In genomic region chr2:233811732-233812131, GRCh38 we compare ENCODE assay signal across 16 cellular contexts. TPM values are rescaled to one million over a fixed set of nuclear protein-coding genes. Genes with fewer than 3 reads are reported as not detected.
"Had no signal": no experiment of that assay in that cellular context is flagged by ENCODE, and none has a peak within 500 bp of the region (broad histone marks: within the 10 kb centered on the region; RNA-seq: fewer than 3 reads in every experiment).

No MANE protein-coding gene starts in this region.

- H3K36me3 Mint-ChIP-seq: activated naive CD4-positive, alpha-beta T cell treated with anti-CD3 and anti-CD28 coated beads, Interleukin-2, amount 50 U/mL, for 24 hours; stimulated activated effector memory CD8-positive, alpha-beta T cell treated with anti-CD3 and anti-CD28 coated beads, Interleukin-12 subunit alpha, Interleukin-12 subunit beta, amount 100 ng/mL, for 72 hours had no signal

- ATAC-seq: activated CD8-positive, alpha-beta T cell treated with anti-CD3 and anti-CD28 coated beads for 36 hours; activated T-helper 17 cell treated with anti-CD3 and anti-CD28 coated beads, Interleukin-2, amount 50 U/mL, for 72 hours; left ventricle myocardium superior; right lobe of liver; stimulated activated effector memory CD8-positive, alpha-beta T cell treated with anti-CD3 and anti-CD28 coated beads, Interleukin-12 subunit alpha, Interleukin-12 subunit beta, amount 100 ng/mL, for 72 hours had no signal

- H3K36me3 ChIP-seq: adrenal gland, esophagus muscularis mucosa, right lobe of liver, SJCRH30, thyroid gland, vagina had no signal

- H3K27me3 ChIP-seq: adrenal gland, right lobe of liver, SJCRH30, thyroid gland, vagina had no signal

- H3K9me3 Mint-ChIP-seq: activated CD8-positive, alpha-beta T cell treated with anti-CD3 and anti-CD28 coated beads for 36 hours; activated naive CD4-positive, alpha-beta T cell treated with anti-CD3 and anti-CD28 coated beads, Interleukin-2, amount 50 U/mL, for 24 hours; activated T-helper 17 cell treated with anti-CD3 and anti-CD28 coated beads, Interleukin-2, amount 50 U/mL, for 72 hours; stimulated activated effector memory CD8-positive, alpha-beta T cell treated with anti-CD3 and anti-CD28 coated beads, Interleukin-12 subunit alpha, Interleukin-12 subunit beta, amount 100 ng/mL, for 72 hours had no signal

- DNase-seq: activated CD8-positive, alpha-beta T cell treated with anti-CD3 and anti-CD28 coated beads for 36 hours; left ventricle myocardium superior; mesenchymal stem cell; stimulated activated CD4-positive, alpha-beta T cell treated with anti-CD3 and anti-CD28 coated beads, Interleukin-2, amount 100 ng/mL, for 24 hours; T-helper 2 cell; thyroid gland had no signal

- H3K4me3 Mint-ChIP-seq: activated CD8-positive, alpha-beta T cell treated with anti-CD3 and anti-CD28 coated beads for 36 hours; activated naive CD4-positive, alpha-beta T cell treated with anti-CD3 and anti-CD28 coated beads, Interleukin-2, amount 50 U/mL, for 24 hours; activated T-helper 17 cell treated with anti-CD3 and anti-CD28 coated beads, Interleukin-2, amount 50 U/mL, for 72 hours; stimulated activated effector memory CD8-positive, alpha-beta T cell treated with anti-CD3 and anti-CD28 coated beads, Interleukin-12 subunit alpha, Interleukin-12 subunit beta, amount 100 ng/mL, for 72 hours had no signal

- H3K9me3 ChIP-seq: adrenal gland, esophagus muscularis mucosa, right lobe of liver, SJCRH30, thyroid gland, vagina had no signal

- H3K4me1 ChIP-seq: adrenal gland, esophagus muscularis mucosa, right lobe of liver, thyroid gland, vagina had no signal

- H3K4me3 ChIP-seq: adrenal gland, esophagus muscularis mucosa, right lobe of liver, SJCRH30, thyroid gland, vagina had no signal

- H3K27ac Mint-ChIP-seq: activated CD8-positive, alpha-beta T cell treated with anti-CD3 and anti-CD28 coated beads for 36 hours; activated naive CD4-positive, alpha-beta T cell treated with anti-CD3 and anti-CD28 coated beads, Interleukin-2, amount 50 U/mL, for 24 hours; activated T-helper 17 cell treated with anti-CD3 and anti-CD28 coated beads, Interleukin-2, amount 50 U/mL, for 72 hours; stimulated activated effector memory CD8-positive, alpha-beta T cell treated with anti-CD3 and anti-CD28 coated beads, Interleukin-12 subunit alpha, Interleukin-12 subunit beta, amount 100 ng/mL, for 72 hours had no signal

- H3K27ac ChIP-seq: adrenal gland, esophagus muscularis mucosa, right lobe of liver, SJCRH30, thyroid gland, vagina had no signal

- H3K4me1 Mint-ChIP-seq: activated naive CD4-positive, alpha-beta T cell treated with anti-CD3 and anti-CD28 coated beads, Interleukin-2, amount 50 U/mL, for 24 hours; activated T-helper 17 cell treated with anti-CD3 and anti-CD28 coated beads, Interleukin-2, amount 50 U/mL, for 72 hours; stimulated activated effector memory CD8-positive, alpha-beta T cell treated with anti-CD3 and anti-CD28 coated beads, Interleukin-12 subunit alpha, Interleukin-12 subunit beta, amount 100 ng/mL, for 72 hours had no signal

RNA-seq across cellular contexts. Expression of gene MROH2A, which starts 33.6 kb away (rescaled TPM):
- total RNA-seq: activated CD8-positive, alpha-beta T cell treated with anti-CD3 and anti-CD28 coated beads for 36 hours; activated T-helper 17 cell treated with anti-CD3 and anti-CD28 coated beads, Interleukin-2, amount 50 U/mL, for 72 hours; adrenal gland; esophagus muscularis mucosa; left ventricle myocardium superior; osteocyte; pulmonary artery endothelial cell; SJCRH30; vagina had no signal

RNA-seq across cellular contexts. Expression of gene UGT1A1, which starts 51.7 kb away (rescaled TPM):
- total RNA-seq: activated CD8-positive, alpha-beta T cell treated with anti-CD3 and anti-CD28 coated beads for 36 hours; activated T-helper 17 cell treated with anti-CD3 and anti-CD28 coated beads, Interleukin-2, amount 50 U/mL, for 72 hours; esophagus muscularis mucosa; left ventricle myocardium superior; osteocyte; pulmonary artery endothelial cell; SJCRH30 had no signal
